ENCODE assay signal across 8 cellular contexts in genomic region chrX:146932979-146933378, GRCh38.
DNase-seq lines count a peak whose midpoint lies in the region; FAIRE-seq and TF ChIP-seq lines count a peak whose summit lies in the region.
"Not testable (repeated sequence)": the region's sequence is repeated elsewhere in the genome, so short reads cannot be mapped to it uniquely, and the experiment has no call there.

No MANE protein-coding gene starts in this region.

- not testable (repeated sequence) for H3K27ac Mint-ChIP-seq in astrocyte (ENCODE audit: unreplicated experiment)

- H3K27me3 ChIP-seq in astrocyte (ENCODE audit: insufficient read depth, low read length); left ventricle myocardium inferior (ENCODE audit: low read depth): not testable (repeated sequence)

- intact Hi-C loops in left ventricle myocardium inferior (cut with micrococcal nuclease), result not testable (repeated sequence)

- H4K20me1 ChIP-seq in astrocyte (ENCODE audit: insufficient read depth, low read length), result not testable (repeated sequence)

- H3K4me3 Mint-ChIP-seq in astrocyte (ENCODE audit: unreplicated experiment), result not testable (repeated sequence)

- peak; percentile 65 for FAIRE-seq in astrocyte (lab: Jason Lieb, UNC)

- not testable (repeated sequence) for H3K27ac ChIP-seq in astrocyte (ENCODE audit: low read depth, low read length); left ventricle myocardium inferior (replicated peaks)

- H3K9ac ChIP-seq in astrocyte (ENCODE audit: low read length), result not testable (repeated sequence)

- in situ Hi-C loops in SK-MEL-5 (cut with HindIII; ENCODE audit: low pct_unique_long_range_greater_than_20kb, low sequenced_read_pairs), result not testable (repeated sequence)

- H3K4me3 ChIP-seq in astrocyte (ENCODE audit: insufficient read depth, low read depth, low read length); fibroblast of mammary gland (ENCODE audit: control insufficient read depth, low read depth, low read length); left ventricle myocardium inferior: not testable (repeated sequence)

- H3K4me1 ChIP-seq in astrocyte (ENCODE audit: insufficient read depth, low read length); left ventricle myocardium inferior: not testable (repeated sequence)

- H3K79me2 ChIP-seq in astrocyte (ENCODE audit: insufficient read depth, low read length), result not testable (repeated sequence)

- not testable (repeated sequence) for H3K4me2 ChIP-seq in astrocyte (ENCODE audit: low read length)

- not testable (repeated sequence) for H3K36me3 Mint-ChIP-seq in astrocyte (ENCODE audit: low read depth, unreplicated experiment)

- TF ChIP-seq CTCF in astrocyte (IDR thresholded peaks at IDR 0.05; ENCODE audit: insufficient read depth, low read depth, low read length); fibroblast of mammary gland (conservative IDR thresholded peaks at IDR 0.05; ENCODE audit: control insufficient read depth, insufficient read depth, low read depth, low read length); left ventricle myocardium inferior (IDR thresholded peaks at IDR 0.05; ENCODE audit: borderline replicate concordance): not testable (repeated sequence)

- H2AFZ ChIP-seq in astrocyte (ENCODE audit: low read depth, low read length), result not testable (repeated sequence)

- H3K36me3 ChIP-seq in astrocyte (ENCODE audit: insufficient read depth, low read length); left ventricle myocardium inferior: not testable (repeated sequence)

- peak; percentile 75 for DNase-seq in A172 (ENCODE audit: low spot score)
- DNase-seq in HT1080 (ENCODE audit: low read depth), result peak; percentile 43
- DNase-seq in OCI-M1 (lab: John Stamatoyannopoulos, UW), result peak; percentile 77
- DNase-seq in SK-MEL-5 (ENCODE audit: low read depth, low spot score), result peak; percentile 68
- not testable (repeated sequence) for DNase-seq in astrocyte (ENCODE audit: low read depth)
- DNase-seq in fibroblast of mammary gland (ENCODE audit: low read depth), result peak; percentile 0
- DNase-seq in left ventricle myocardium inferior, result peak; percentile 11
- peak; percentile 11 for DNase-seq in pons (ENCODE audit: low spot score)

- H3K4me1 Mint-ChIP-seq in astrocyte (ENCODE audit: low read depth, unreplicated experiment), result not testable (repeated sequence)

- H3K9me3 ChIP-seq in astrocyte (ENCODE audit: insufficient read depth, low read depth, low read length); left ventricle myocardium inferior (replicated peaks): not testable (repeated sequence)

- not testable (repeated sequence) for H3K9me3 Mint-ChIP-seq in astrocyte (ENCODE audit: unreplicated experiment)

- not testable (repeated sequence) for H3K27me3 Mint-ChIP-seq in astrocyte (ENCODE audit: low read depth, unreplicated experiment)
